In genomic region chr5:132485641-132486317, GRCh38 we compare ENCODE assay signal across 10 cellular contexts. TPM values are rescaled to one million over a fixed set of nuclear protein-coding genes. Genes with fewer than 3 reads are reported as not detected.
DNase-seq lines count a peak whose midpoint lies in the region; ATAC-seq and TF ChIP-seq lines count a peak whose summit lies in the region.
"Had no signal": no experiment of that assay in that cellular context is flagged by ENCODE, and none has a peak within 500 bp of the region (broad histone marks: within the 10 kb centered on the region; RNA-seq: fewer than 3 reads in every experiment).

No MANE protein-coding gene starts in this region.

- TF ChIP-seq POLR2A in breast epithelium (IDR thresholded peaks at IDR 0.05), result no peak

- CTCF ChIA-PET in CD4-positive, alpha-beta memory T cell (lab: Charles Lee; ENCODE audit: partially characterized antibody), result interaction anchor here (1.0 to 10.2 kb wide), 9 partner anchors 14 to 116 kb away, joined by 3 to 93 read pairs (median 73); partner anchors contain the start of gene SLC22A5

- H3K4me2 ChIP-seq in mesendoderm (ENCODE audit: low read length), result no peak overlapping the region

- H3K18ac ChIP-seq in mesendoderm (ENCODE audit: low read length), result no peak overlapping the region

- no peak overlapping the region for H3K56ac ChIP-seq in mesendoderm (ENCODE audit: low read length)

- no peak for TF ChIP-seq CTCF in breast epithelium (IDR thresholded peaks at IDR 0.05)
- no peak for TF ChIP-seq CTCF in omental fat pad (IDR thresholded peaks at IDR 0.05)

- peaks cover 59 to 88% of the 10 kb centered on the region in 2 donors for H3K36me3 Mint-ChIP-seq in CD4-positive, alpha-beta memory T cell
- H3K36me3 Mint-ChIP-seq in T-helper 1 cell treated with Interleukin-12 subunit alpha and Interleukin-12 subunit beta and Interleukin-4 antibody, amounts not matched to agents 30 μg/mL and 1 μg/mL, for 36 hours (ENCODE audit: low read depth), result peaks cover 82% of the 10 kb centered on the region

- peaks cover 69% of the 10 kb centered on the region for H3K36me3 ChIP-seq in CD4-positive, alpha-beta memory T cell (ENCODE audit: insufficient read depth, low read length)
- H3K36me3 ChIP-seq in breast epithelium (no peaks in the 10 kb centered on the region), mesendoderm (ENCODE audit: control insufficient read depth, insufficient read depth, low read length) (peaks cover 12% of the 10 kb centered on the region)

- H2BK120ac ChIP-seq in mesendoderm (ENCODE audit: low read depth, low read length), result no peak overlapping the region

- H4K8ac ChIP-seq in mesendoderm (ENCODE audit: low read depth, low read length), result no peak overlapping the region

- peak overlapping the region; percentile 99 for H3K27ac ChIP-seq in CD4-positive, alpha-beta memory T cell (ENCODE audit: low read depth, low read length)
- H3K27ac ChIP-seq in breast epithelium (peak overlapping the region in 1 of 2 donors; percentile 66), mesendoderm (ENCODE audit: low read depth, low read length) (no peak overlapping the region)

- intact Hi-C loops in CD4-positive, alpha-beta memory T cell (cut with micrococcal nuclease), result no loop called here
- intact Hi-C loops in breast epithelium (cut with DNase I; ENCODE audit: low total_unique reads), result loop anchor here (5.0 kb wide), 1 partner anchor 58 kb away; no protein-coding TSS in a partner anchor

- no peaks in the 10 kb centered on the region for H3K27me3 ChIP-seq in CD4-positive, alpha-beta memory T cell (ENCODE audit: insufficient read depth, low read length)
- no peaks in the 10 kb centered on the region for H3K27me3 ChIP-seq in breast epithelium
- H3K27me3 ChIP-seq in mesendoderm (ENCODE audit: insufficient read depth, low read length, poor library complexity), result no peaks in the 10 kb centered on the region

- H3K4me1 Mint-ChIP-seq in CD4-positive, alpha-beta memory T cell, result peaks cover 42 to 78% (median 54%) of the 10 kb centered on the region in 4 donors
- H3K4me1 Mint-ChIP-seq in T-helper 1 cell treated with Interleukin-12 subunit alpha and Interleukin-12 subunit beta and Interleukin-4 antibody, amounts not matched to agents 30 μg/mL and 1 μg/mL, for 36 hours (ENCODE audit: low read depth), result peaks cover 52% of the 10 kb centered on the region

- no peak overlapping the region for H3K4ac ChIP-seq in mesendoderm (ENCODE audit: low read depth, low read length)

- WGBS in mesendoderm (ENCODE audit: extremely low coverage, insufficient coverage, low lambda C conversion rate), result no CpG with 5 or more reads among the region's 6 CpGs

- H3K23ac ChIP-seq in mesendoderm (ENCODE audit: low read length), result no peak overlapping the region

- peak overlapping the region; percentile 82 to 97 (median 96) for H3K4me3 Mint-ChIP-seq in CD4-positive, alpha-beta memory T cell
- peak overlapping the region; percentile 98 for H3K4me3 Mint-ChIP-seq in T-helper 1 cell treated with Interleukin-12 subunit alpha and Interleukin-12 subunit beta and Interleukin-4 antibody, amounts not matched to agents 30 μg/mL and 1 μg/mL, for 36 hours

- no peaks in the 10 kb centered on the region for H3K9me3 ChIP-seq in CD4-positive, alpha-beta memory T cell (ENCODE audit: control insufficient read depth in 1 of 2, low read length in 2 of 2)
- H3K9me3 ChIP-seq in breast epithelium, result no peaks in the 10 kb centered on the region

- no peak overlapping the region for H2AK5ac ChIP-seq in mesendoderm (ENCODE audit: low read length)

- H4K5ac ChIP-seq in mesendoderm (ENCODE audit: low read length), result no peak overlapping the region

- no peak overlapping the region for H2BK15ac ChIP-seq in mesendoderm (replicated peaks; ENCODE audit: low read depth)

- no peaks in the 10 kb centered on the region for H3K27me3 Mint-ChIP-seq in CD4-positive, alpha-beta memory T cell
- no peaks in the 10 kb centered on the region for H3K27me3 Mint-ChIP-seq in T-helper 1 cell treated with Interleukin-12 subunit alpha and Interleukin-12 subunit beta and Interleukin-4 antibody, amounts not matched to agents 30 μg/mL and 1 μg/mL, for 36 hours (ENCODE audit: low read depth)

- peaks cover 0 to 13% (median 0%) of the 10 kb centered on the region in 8 donors for H3K9me3 Mint-ChIP-seq in CD4-positive, alpha-beta memory T cell
- no peaks in the 10 kb centered on the region for H3K9me3 Mint-ChIP-seq in T-helper 1 cell treated with Interleukin-12 subunit alpha and Interleukin-12 subunit beta and Interleukin-4 antibody, amounts not matched to agents 30 μg/mL and 1 μg/mL, for 36 hours

- POLR2A ChIA-PET in CD4-positive, alpha-beta memory T cell (lab: Charles Lee; ENCODE audit: partially characterized antibody), result interaction anchor here (1.4 to 35.0 kb wide), 11 partner anchors 1 to 77 kb away, joined by 4 to 1580 read pairs (median 177); partner anchors contain the start of gene IRF1

- peaks cover 75% of the 10 kb centered on the region for H3K4me1 ChIP-seq in CD4-positive, alpha-beta memory T cell (ENCODE audit: insufficient read depth, low read length)
- peaks cover 8 to 18% of the 10 kb centered on the region in 2 donors for H3K4me1 ChIP-seq in breast epithelium
- H3K4me1 ChIP-seq in mesendoderm (ENCODE audit: control insufficient read depth, low read depth, low read length), result no peaks in the 10 kb centered on the region

- ATAC-seq in omental fat pad (ENCODE audit: low FRiP score) (no peak), GM21529 (IDR thresholded peaks at IDR 0.05; ENCODE audit: unreplicated experiment) (no peak), HG02588 (IDR thresholded peaks at IDR 0.05; ENCODE audit: unreplicated experiment) (no peak)

- no peak overlapping the region for H3K9ac ChIP-seq in mesendoderm (ENCODE audit: low read length)

- peaks cover 2% of the 10 kb centered on the region for H3K79me1 ChIP-seq in mesendoderm (ENCODE audit: low read length)

- H3K27ac Mint-ChIP-seq in CD4-positive, alpha-beta memory T cell, result peak overlapping the region; percentile 87 to 98 (median 94)
- peak overlapping the region; percentile 89 for H3K27ac Mint-ChIP-seq in T-helper 1 cell treated with Interleukin-12 subunit alpha and Interleukin-12 subunit beta and Interleukin-4 antibody, amounts not matched to agents 30 μg/mL and 1 μg/mL, for 36 hours

- DNase-seq in CD4-positive, alpha-beta memory T cell, result peak in 1 of 5 donors; percentile 64
- peak; percentile 8 to 19 for DNase-seq in breast epithelium (ENCODE audit: low spot score in 2 of 2)
- peak; percentile 20 for DNase-seq in omental fat pad (ENCODE audit: low spot score)
- DNase-seq in mesendoderm, result no peak
- DNase-seq in GM19238 (ENCODE audit: insufficient read length, low spot score), result no peak
- DNase-seq: aorta, erythroblast had no signal

- H3K4me3 ChIP-seq in CD4-positive, alpha-beta memory T cell (ENCODE audit: low read length in 2 of 2), result peak overlapping the region in 1 of 2 donors; percentile 94
- H3K4me3 ChIP-seq in breast epithelium, result no peak overlapping the region
- H3K4me3 ChIP-seq in mesendoderm (ENCODE audit: low read length), result no peak overlapping the region

- no peak overlapping the region for H2BK5ac ChIP-seq in mesendoderm (ENCODE audit: low read length)

- H3K79me2 ChIP-seq in mesendoderm (ENCODE audit: control insufficient read depth, insufficient read depth, low read length), result no peaks in the 10 kb centered on the region

RNA-seq across cellular contexts. Expression of gene IRF1, which starts 4.8 kb away (rescaled TPM):
- 100 to 1,000 TPM; 192 to 202 TPM for total RNA-seq in CD4-positive, alpha-beta memory T cell
- polyA plus RNA-seq in CD4-positive, alpha-beta memory T cell, result 100 to 1,000 TPM; 192 to 237 TPM
- 10 to 100 TPM; 10.4 to 27.8 (median 18.0) TPM for total RNA-seq in breast epithelium
- total RNA-seq in omental fat pad, result 100 to 1,000 TPM in 3 of 4 donors, 10 to 100 TPM in 1; 23.5 to 172 (median 133) TPM
- polyA plus RNA-seq in mesendoderm (2013, experiment 1 of 2), result 4.5 TPM
- polyA plus RNA-seq in mesendoderm (2013, experiment 2 of 2), result 4.1 TPM

RNA-seq across cellular contexts. Expression of gene IL5, which starts 57.5 kb away (rescaled TPM):
- not detected for total RNA-seq in CD4-positive, alpha-beta memory T cell
- not detected for polyA plus RNA-seq in CD4-positive, alpha-beta memory T cell
- not detected for total RNA-seq in breast epithelium
- not detected for total RNA-seq in omental fat pad
- not detected for polyA plus RNA-seq in mesendoderm (2013, experiment 1 of 2)
- polyA plus RNA-seq in mesendoderm (2013, experiment 2 of 2), result not detected
- total RNA-seq: aorta had no signal
- polyA plus RNA-seq: aorta had no signal

Comparison
In these comparisons a context has a peak if more than half of its experiments do, and no peak if none do; other contexts are left out.
1. DNase-seq: peak in breast epithelium (2 of 2) and omental fat pad (single experiment); none in mesendoderm (single experiment) and GM19238 (single experiment).